Comparison of ENCODE assay signal across 8 cellular contexts in the genomic region with DNA sequence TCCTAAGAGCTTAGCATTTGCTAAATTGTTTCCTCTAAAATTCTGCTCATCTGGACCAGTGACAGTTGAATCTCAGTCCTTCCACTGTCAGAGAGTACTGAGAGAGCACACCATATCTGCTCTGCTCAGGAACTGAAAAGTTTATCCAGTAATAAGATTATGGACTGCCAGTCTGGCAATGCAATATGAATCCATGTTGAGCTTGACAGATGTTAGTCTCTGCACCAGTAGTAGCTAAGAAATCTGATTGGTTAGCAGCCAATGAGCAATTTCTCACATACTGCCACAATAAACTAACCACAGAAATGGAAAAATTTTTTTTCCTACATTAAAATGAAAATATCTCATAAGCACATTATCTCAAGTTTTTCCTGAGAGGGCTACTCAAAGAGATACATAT. TPM values are rescaled to one million over a fixed set of nuclear protein-coding genes. Genes with fewer than 3 reads are reported as not detected.
DNase-seq lines count a peak whose midpoint lies in the region; ATAC-seq and TF ChIP-seq lines count a peak whose summit lies in the region.
"Had no signal": no experiment of that assay in that cellular context is flagged by ENCODE, and none has a peak within 500 bp of the region (broad histone marks: within the 10 kb centered on the region; RNA-seq: fewer than 3 reads in every experiment).

No MANE protein-coding gene starts in this region.

- no TSS peak for BruUV-seq in PC-9 (replicated peaks; lab: Mats Ljungman, UMichigan)

- TF ChIP-seq POLR2A in spleen (IDR thresholded peaks at IDR 0.05), result no peak

- no peaks in the 10 kb centered on the region for H4K20me1 ChIP-seq in GM23248 (ENCODE audit: insufficient read depth)
- no peaks in the 10 kb centered on the region for H4K20me1 ChIP-seq in PC-9 (ENCODE audit: insufficient read depth)
- H4K20me1 ChIP-seq in fibroblast of lung (ENCODE audit: control insufficient read depth, extremely low read depth, insufficient read depth, low read length), result no peaks in the 10 kb centered on the region

- TF ChIP-seq CTCF in PC-9 (conservative IDR thresholded peaks at IDR 0.05), result no peak
- TF ChIP-seq CTCF in fibroblast of lung (conservative IDR thresholded peaks at IDR 0.05 in 1 of 2, IDR thresholded peaks at IDR 0.05 in 1 of 2; ENCODE audit: low read depth in 1 of 2, low read length in 2 of 2), result no peak
- TF ChIP-seq CTCF in spleen (IDR thresholded peaks at IDR 0.05 in 8 of 11, conservative IDR thresholded peaks at IDR 0.05 in 3 of 11), result no peak

- H2AFZ ChIP-seq in GM23248 (no peak overlapping the region; the same call in 1 of the 2 replicates), PC-9 (no peak overlapping the region), fibroblast of lung (ENCODE audit: low read length) (no peak overlapping the region)

- peak overlapping the region; percentile 85 for H3K4me3 ChIP-seq in GM23248
- no peak overlapping the region for H3K4me3 ChIP-seq in PC-9
- peak overlapping the region; percentile 73 to 96 (median 76) for H3K4me3 ChIP-seq in fibroblast of lung (replicated peaks in 1 of 4; ENCODE audit: control extremely low read depth in 1 of 4, insufficient read depth in 1 of 4, low read depth in 3 of 4, low read length in 4 of 4)
- H3K4me3 ChIP-seq in spleen, result peak overlapping the region in 4 of 8 donors; percentile 78 to 87 (median 79)

- ATAC-seq in HG02973 (IDR thresholded peaks at IDR 0.05; ENCODE audit: unreplicated experiment) (no peak), HG03571 (IDR thresholded peaks at IDR 0.05; ENCODE audit: unreplicated experiment) (no peak)
- ATAC-seq: Panc1 had no signal

- peaks cover 69% of the 10 kb centered on the region for H3K79me2 ChIP-seq in GM23248 (ENCODE audit: insufficient read depth)
- H3K79me2 ChIP-seq in PC-9 (ENCODE audit: low read depth), result peaks cover 49% of the 10 kb centered on the region
- peaks cover 52% of the 10 kb centered on the region for H3K79me2 ChIP-seq in fibroblast of lung (ENCODE audit: control insufficient read depth, insufficient read depth, low read length)

- H3K4me2 ChIP-seq in GM23248 (ENCODE audit: unreplicated experiment), result peak overlapping the region; percentile 87
- H3K4me2 ChIP-seq in PC-9, result peak overlapping the region; percentile 84
- peak overlapping the region; percentile 88 for H3K4me2 ChIP-seq in fibroblast of lung (ENCODE audit: extremely low read depth, insufficient read depth, low read length)

- in situ Hi-C loops in GM23248 (cut with MboI), result no loop called here

- intact Hi-C loops in PC-9 (cut with micrococcal nuclease; ENCODE audit: unreplicated experiment) (no loop called here), spleen (cut with DNase I; ENCODE audit: low total_unique reads) (no loop called here)

- CTCF ChIA-PET in PC-9 (lab: Charles Lee), result no interaction called here

- DNase-seq in GM23248 (peak; percentile 60), PC-9 (no peak), fibroblast of lung (ENCODE audit: low read depth in 2 of 2) (peak; percentile 49 to 54), spleen (no peak), NCI-H187 treated with DMSO at 0.1 percent for 48 hours (lab: John Stamatoyannopoulos, UW) (no peak)

- no peaks in the 10 kb centered on the region for H3K27me3 ChIP-seq in GM23248 (replicated peaks; ENCODE audit: insufficient read depth)
- H3K27me3 ChIP-seq in PC-9 (ENCODE audit: insufficient read depth, low read depth), result no peaks in the 10 kb centered on the region
- no peaks in the 10 kb centered on the region for H3K27me3 ChIP-seq in fibroblast of lung (ENCODE audit: control insufficient read depth, insufficient read depth, low read length)
- no peaks in the 10 kb centered on the region for H3K27me3 ChIP-seq in spleen (replicated peaks in 1 of 7)

- H3K9me2 ChIP-seq in GM23248 (ENCODE audit: insufficient read depth), result no peaks in the 10 kb centered on the region
- no peaks in the 10 kb centered on the region; the same call in 1 of the 2 replicates for H3K9me2 ChIP-seq in PC-9 (ENCODE audit: insufficient read depth)

- H3K36me3 ChIP-seq in GM23248 (ENCODE audit: low read depth), result no peaks in the 10 kb centered on the region
- H3K36me3 ChIP-seq in PC-9 (ENCODE audit: low read depth), result no peaks in the 10 kb centered on the region; the same call in 1 of the 2 replicates
- no peaks in the 10 kb centered on the region for H3K36me3 ChIP-seq in fibroblast of lung (ENCODE audit: control insufficient read depth, insufficient read depth, low read length)
- H3K36me3 ChIP-seq in spleen, result no peaks in the 10 kb centered on the region

- peaks cover 50% of the 10 kb centered on the region for H3F3A ChIP-seq in GM23248 (ENCODE audit: insufficient read depth)
- peaks cover 11% of the 10 kb centered on the region; the same call in 1 of the 2 replicates for H3F3A ChIP-seq in PC-9 (ENCODE audit: insufficient read depth, low read depth)

- H3K4me1 ChIP-seq in GM23248 (ENCODE audit: insufficient read depth) (peaks cover 39% of the 10 kb centered on the region), PC-9 (replicated peaks; ENCODE audit: insufficient read depth) (peaks cover 25% of the 10 kb centered on the region), fibroblast of lung (ENCODE audit: control insufficient read depth, extremely low read depth, insufficient read depth, low read length) (peaks cover 7% of the 10 kb centered on the region), spleen (peaks cover 41 to 92% (median 76%) of the 10 kb centered on the region in 6 donors)

- no peaks in the 10 kb centered on the region for H3K9me3 ChIP-seq in GM23248 (ENCODE audit: low read depth)
- H3K9me3 ChIP-seq in PC-9 (ENCODE audit: insufficient read depth, low read depth), result no peaks in the 10 kb centered on the region
- no peaks in the 10 kb centered on the region for H3K9me3 ChIP-seq in fibroblast of lung (ENCODE audit: control insufficient read depth, insufficient read depth, low read depth, low read length)
- H3K9me3 ChIP-seq in spleen, result no peaks in the 10 kb centered on the region

- peak overlapping the region; percentile 77 for H3K27ac ChIP-seq in GM23248
- no peak overlapping the region for H3K27ac ChIP-seq in PC-9
- H3K27ac ChIP-seq in fibroblast of lung (ENCODE audit: insufficient read depth, low read length), result peak overlapping the region; percentile 9
- H3K27ac ChIP-seq in spleen, result peak overlapping the region in 5 of 8 donors; percentile 91 to 97 (median 94)

- H3K9ac ChIP-seq in GM23248 (peak overlapping the region; percentile 90), fibroblast of lung (ENCODE audit: insufficient read depth, low read length) (no peak overlapping the region)

- POLR2A ChIA-PET in PC-9 (lab: Charles Lee; ENCODE audit: unreplicated experiment), result interaction anchor here (0.6 kb wide), 1 partner anchor 494 kb away, joined by 4 read pairs; no protein-coding TSS in a partner anchor

RNA-seq across cellular contexts. Expression of gene PRKD3, which starts 2.3 kb away (rescaled TPM):
- 52.9 and 74.0 TPM in 2 replicates for total RNA-seq in GM23248 (2014; rRNA removed; shearing (Covaris generic))
- polyA plus RNA-seq in GM23248 (2016; fragmentation: Nextera tagmentation; extraction: Ambion mirVana), result 16.7 and 19.7 TPM in 2 replicates
- 27.1 and 27.5 TPM in 2 replicates for total RNA-seq in PC-9 (2021)
- total RNA-seq in fibroblast of lung, result 51.4 and 67.7 TPM in 2 replicates
- 31.3 and 48.0 TPM in 2 replicates for polyA plus RNA-seq in fibroblast of lung
- 18.8 and 27.4 TPM in 2 replicates for polyA plus RNA-seq in fibroblast of lung (2012)
- 10.2 and 15.4 TPM in 2 replicates for polyA minus RNA-seq in fibroblast of lung (ENCODE audit: low replicate concordance)
- 10 to 100 TPM; 50.9 to 78.4 (median 76.2) TPM for total RNA-seq in spleen
- polyA plus RNA-seq in spleen, result 10 to 100 TPM; 12.2 to 21.0 (median 13.3) TPM

RNA-seq across cellular contexts. Expression of gene QPCT, which starts 22.1 kb away (rescaled TPM):
- 37.4 and 37.5 TPM in 2 replicates for total RNA-seq in GM23248 (2014; rRNA removed; shearing (Covaris generic))
- 48.5 and 51.4 TPM in 2 replicates for polyA plus RNA-seq in GM23248 (2016; fragmentation: Nextera tagmentation; extraction: Ambion mirVana)
- 2.6 and 3.0 TPM in 2 replicates for total RNA-seq in PC-9 (2021)
- 3.9 and 8.4 TPM in 2 replicates for total RNA-seq in fibroblast of lung
- 5.4 and 6.1 TPM in 2 replicates for polyA plus RNA-seq in fibroblast of lung
- polyA plus RNA-seq in fibroblast of lung (2012), result 3.8 and 4.2 TPM in 2 replicates
- 7.2 and 25.7 TPM in 2 replicates for polyA minus RNA-seq in fibroblast of lung (ENCODE audit: low replicate concordance)
- 10 to 100 TPM; 11.5 to 46.0 (median 24.4) TPM for total RNA-seq in spleen
- polyA plus RNA-seq in spleen, result 1 to 10 TPM; 4.2 to 9.4 (median 4.4) TPM

Comparison
In these comparisons a context has a peak if more than half of its experiments do, and no peak if none do; other contexts are left out.
1. DNase-seq: peak in GM23248 (single experiment) and fibroblast of lung (2 of 2); none in PC-9 (0 of 2), spleen (single experiment) and NCI-H187 treated with DMSO at 0.1 percent for 48 hours (single experiment).
2. Peak in every context shown above with its lines, with median percentiles within 50 percentile points of each other: H3K4me2 ChIP-seq.